Comparison of ENCODE assay signal across 11 cellular contexts in the genomic region with DNA sequence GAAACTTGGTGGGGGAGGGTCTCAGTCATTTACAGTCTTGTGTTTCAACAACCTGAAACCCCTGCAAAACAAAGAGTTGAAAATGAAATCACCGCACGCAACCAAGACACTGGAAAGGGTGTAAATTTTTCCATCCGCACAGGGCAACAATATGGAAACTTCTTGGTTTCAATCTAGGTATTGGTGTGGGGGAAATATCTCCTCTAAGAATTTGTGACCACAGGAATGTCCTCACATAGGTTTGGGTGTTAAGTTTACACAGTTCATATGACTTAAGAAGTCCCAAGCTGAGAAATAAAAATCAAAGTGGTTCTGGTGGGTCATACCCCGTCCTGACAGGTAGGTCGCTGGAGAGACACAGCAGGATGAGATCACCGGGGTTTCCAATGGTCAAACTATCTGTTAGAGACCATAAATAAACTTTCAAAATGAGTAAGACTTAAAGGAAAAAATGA. TPM values are rescaled to one million over a fixed set of nuclear protein-coding genes. Genes with fewer than 3 reads are reported as not detected.
DNase-seq lines count a peak whose midpoint lies in the region; ATAC-seq, FAIRE-seq and TF ChIP-seq lines count a peak whose summit lies in the region.
"Had no signal": no experiment of that assay in that cellular context is flagged by ENCODE, and none has a peak within 500 bp of the region (broad histone marks: within the 10 kb centered on the region; RNA-seq: fewer than 3 reads in every experiment).

No MANE protein-coding gene starts in this region.

- POLR2A ChIA-PET in activated B cell treated with CpG ODN at 0.5 μM for 24 hours (lab: Charles Lee): no interaction called here

- CTCF ChIA-PET in activated B cell treated with CpG ODN at 0.5 μM for 24 hours (lab: Charles Lee): no interaction called here

- peak overlapping the region; percentile 62 for H3K27ac Mint-ChIP-seq in activated B cell treated with CpG ODN at 0.5 μM for 24 hours
- H3K27ac Mint-ChIP-seq: WTC11 had no signal

- no peaks in the 10 kb centered on the region for H3K4me1 ChIP-seq in foreskin keratinocyte

- intact Hi-C loops in activated B cell treated with CpG ODN at 0.5 μM for 24 hours (cut with micrococcal nuclease): loop anchor here (1.0 to 2.0 kb wide), 2 partner anchors 9 to 14 kb away; no protein-coding TSS in a partner anchor

- H3K27me3 Mint-ChIP-seq in activated B cell treated with CpG ODN at 0.5 μM for 24 hours: no peaks in the 10 kb centered on the region

- TF ChIP-seq CTCF in GM12872 (IDR thresholded peaks at IDR 0.05; ENCODE audit: insufficient read depth, low read depth, low read length) (peak; percentile 28; the same call in 2 of the 3 replicates), activated B cell treated with CpG ODN at 0.5 μM for 24 hours (IDR thresholded peaks at IDR 0.05) (no peak), foreskin keratinocyte (conservative IDR thresholded peaks at IDR 0.05) (no peak)

- DNase-seq in GM19239 (ENCODE audit: insufficient read length, low spot score): peak; percentile 28
- no peak for DNase-seq in activated B cell treated with CpG ODN at 0.5 μM for 24 hours
- no peak for DNase-seq in DMS153 treated with DMSO at 0.1 percent for 48 hours (lab: John Stamatoyannopoulos, UW; ENCODE audit: unreplicated experiment)
- no peak for DNase-seq in germinal center (ENCODE audit: low spot score)
- DNase-seq in foreskin keratinocyte: no peak
- DNase-seq in hepatic stellate cell (ENCODE audit: low spot score): no peak
- DNase-seq: NCI-H82, substantia nigra had no signal

- FAIRE-seq in GM19239 (lab: Jason Lieb, UNC): peak; percentile 92

- H3K27me3 ChIP-seq in foreskin keratinocyte: no peaks in the 10 kb centered on the region

- no peaks in the 10 kb centered on the region for H3K9me3 Mint-ChIP-seq in activated B cell treated with CpG ODN at 0.5 μM for 24 hours

- H3K4me3 Mint-ChIP-seq in activated B cell treated with CpG ODN at 0.5 μM for 24 hours: no peak overlapping the region
- H3K4me3 Mint-ChIP-seq: WTC11 had no signal

- H3K36me3 Mint-ChIP-seq in activated B cell treated with CpG ODN at 0.5 μM for 24 hours (ENCODE audit: low read depth): no peaks in the 10 kb centered on the region
- H3K36me3 Mint-ChIP-seq: WTC11 had no signal

- no peak overlapping the region for H3K27ac ChIP-seq in foreskin keratinocyte

- ATAC-seq in HG02884 (IDR thresholded peaks at IDR 0.05; ENCODE audit: unreplicated experiment) (peak; percentile 76), activated B cell treated with CpG ODN at 0.5 μM for 24 hours (ENCODE audit: low read depth) (no peak), foreskin keratinocyte (no peak)
- ATAC-seq: WTC11 had no signal

- peaks cover 57% of the 10 kb centered on the region for H3K4me1 Mint-ChIP-seq in activated B cell treated with CpG ODN at 0.5 μM for 24 hours
- H3K4me1 Mint-ChIP-seq: WTC11 had no signal

RNA-seq across cellular contexts. Expression of a gene that starts 51.9 kb away (rescaled TPM):
- total RNA-seq in activated B cell treated with CpG ODN at 0.5 μM for 24 hours: 17.1 and 22.0 TPM in 2 replicates
- 0.04 TPM in 1 of 2 replicates, not detected in the other for total RNA-seq in foreskin keratinocyte
- polyA plus RNA-seq in foreskin keratinocyte: not detected in 2 replicates

Comparison
In these comparisons a context has a peak if more than half of its experiments do, and no peak if none do; other contexts are left out.
1. RNA of a gene that starts 51.9 kb away (total RNA-seq): 17.1 to 22.0 TPM in activated B cell treated with CpG ODN at 0.5 μM for 24 hours; 0.04 TPM in foreskin keratinocyte; every median in the first group is over 10 times any median in the second.